7 cellular contexts compared by ENCODE assay signal in genomic region chr12:56129210-56129691, GRCh38. TPM values are rescaled to one million over a fixed set of nuclear protein-coding genes. Genes with fewer than 3 reads are reported as not detected.
A peak's percentile ranks its signal among the peaks of the same experiment; 100 is the strongest.
DNase-seq lines count a peak whose midpoint lies in the region; ATAC-seq and TF ChIP-seq lines count a peak whose summit lies in the region.

No MANE protein-coding gene starts in this region.

- H3K27ac Mint-ChIP-seq in activated naive CD8-positive, alpha-beta T cell treated with anti-CD3 and anti-CD28 coated beads, Interleukin-2, amount 50 U/mL, for 24 hours, result peak overlapping the region; percentile 90

- no peak for TF ChIP-seq CTCF in SU-DHL-6 (IDR thresholded peaks at IDR 0.05; ENCODE audit: insufficient read depth, low read length, poor library complexity, severe bottlenecking)
- no peak for TF ChIP-seq CTCF in right atrium auricular region (IDR thresholded peaks at IDR 0.05)

- H3K4me1 ChIP-seq in right atrium auricular region, result peaks cover 0 to 40% of the 10 kb centered on the region in 2 donors

- peaks cover 15% of the 10 kb centered on the region; the same call in 1 of the 2 replicates for H3K79me2 ChIP-seq in SU-DHL-6 (ENCODE audit: insufficient read depth, low read length)

- H3K4me2 ChIP-seq in SU-DHL-6 (ENCODE audit: low read depth, low read length, poor library complexity, severe bottlenecking), result peak overlapping the region; percentile 91

- ATAC-seq in GM18505 (IDR thresholded peaks at IDR 0.05; ENCODE audit: unreplicated experiment) (peak; percentile 35), HG03432 (IDR thresholded peaks at IDR 0.05; ENCODE audit: unreplicated experiment) (peak; percentile 38), sciatic nerve (peak; percentile 41)
- peak; percentile 34 for ATAC-seq in activated naive CD8-positive, alpha-beta T cell treated with anti-CD3 and anti-CD28 coated beads, Interleukin-2, amount 50 U/mL, for 24 hours

- H3K27me3 ChIP-seq in SU-DHL-6 (ENCODE audit: low read length), result no peaks in the 10 kb centered on the region
- H3K27me3 ChIP-seq in right atrium auricular region, result no peaks in the 10 kb centered on the region

- H4K20me1 ChIP-seq in SU-DHL-6 (ENCODE audit: low read depth, low read length), result no peaks in the 10 kb centered on the region

- no peaks in the 10 kb centered on the region for H3K9me3 Mint-ChIP-seq in activated naive CD8-positive, alpha-beta T cell treated with anti-CD3 and anti-CD28 coated beads, Interleukin-2, amount 50 U/mL, for 24 hours

- H3K9me3 ChIP-seq in SU-DHL-6 (ENCODE audit: insufficient read depth, low read length) (no peaks in the 10 kb centered on the region), right atrium auricular region (no peaks in the 10 kb centered on the region)

- peak overlapping the region; percentile 87 for H3K9ac ChIP-seq in SU-DHL-6 (ENCODE audit: low read length)

- H3K36me3 ChIP-seq in SU-DHL-6 (ENCODE audit: low read length) (no peaks in the 10 kb centered on the region), right atrium auricular region (peaks cover 30% of the 10 kb centered on the region)

- H3K36me3 Mint-ChIP-seq in activated naive CD8-positive, alpha-beta T cell treated with anti-CD3 and anti-CD28 coated beads, Interleukin-2, amount 50 U/mL, for 24 hours (ENCODE audit: low read depth), result peaks cover 49% of the 10 kb centered on the region

- intact Hi-C loops in sciatic nerve (cut with DNase I), result no loop called here

- peak overlapping the region; percentile 93 for H3K4me3 Mint-ChIP-seq in activated naive CD8-positive, alpha-beta T cell treated with anti-CD3 and anti-CD28 coated beads, Interleukin-2, amount 50 U/mL, for 24 hours

- TF ChIP-seq POLR2A in GM18505 (IDR thresholded peaks at IDR 0.05; ENCODE audit: borderline replicate concordance, extremely low read depth, insufficient read depth, insufficient read length), result peak; percentile 65

- peaks cover 65% of the 10 kb centered on the region for H3K4me1 Mint-ChIP-seq in activated naive CD8-positive, alpha-beta T cell treated with anti-CD3 and anti-CD28 coated beads, Interleukin-2, amount 50 U/mL, for 24 hours

- peak overlapping the region; percentile 17 for H2AFZ ChIP-seq in SU-DHL-6 (ENCODE audit: low read depth, low read length, severe bottlenecking)

- H3F3A ChIP-seq in SU-DHL-6 (ENCODE audit: insufficient read depth), result peaks cover 23% of the 10 kb centered on the region

- H3K27me3 Mint-ChIP-seq in activated naive CD8-positive, alpha-beta T cell treated with anti-CD3 and anti-CD28 coated beads, Interleukin-2, amount 50 U/mL, for 24 hours, result no peaks in the 10 kb centered on the region

- peak overlapping the region; percentile 80 for H3K4me3 ChIP-seq in SU-DHL-6 (ENCODE audit: insufficient read depth, low read length, poor library complexity, severe bottlenecking)
- H3K4me3 ChIP-seq in right atrium auricular region, result peak overlapping the region; percentile 67 to 77

- H3K27ac ChIP-seq in SU-DHL-6 (ENCODE audit: low read depth, low read length) (peak overlapping the region; percentile 61), right atrium auricular region (peak overlapping the region; percentile 90)

- H3K9me2 ChIP-seq in SU-DHL-6 (replicated peaks; ENCODE audit: insufficient read depth, low read length), result no peaks in the 10 kb centered on the region

- DNase-seq in activated naive CD8-positive, alpha-beta T cell treated with anti-CD3 and anti-CD28 coated beads, Interleukin-2, amount 50 U/mL, for 24 hours, result peak; percentile 81
- DNase-seq in right atrium auricular region (ENCODE audit: low spot score) (peak; percentile 74), sciatic nerve (ENCODE audit: low spot score) (peak; percentile 76), NCI-H774 (lab: John Stamatoyannopoulos, UW) (no peak)

RNA-seq across cellular contexts. Expression of gene ESYT1, which starts 1.2 kb away (rescaled TPM):
- total RNA-seq in right atrium auricular region, result 10 to 100 TPM; 25.4 to 74.0 TPM
- total RNA-seq in sciatic nerve, result 85.9 TPM

RNA-seq across cellular contexts. Expression of gene ZC3H10, which starts 11.2 kb away (rescaled TPM):
- 1 to 10 TPM; 2.1 to 2.9 TPM for total RNA-seq in right atrium auricular region
- 9.0 TPM for total RNA-seq in sciatic nerve

RNA-seq across cellular contexts. Expression of gene RPL41, which starts 12.8 kb away (rescaled TPM):
- total RNA-seq in right atrium auricular region (1,000 to 10,000 TPM in 1 of 2 donors, 100 to 1,000 TPM in 1; 606 to 2,188 TPM), sciatic nerve (2,818 TPM)

RNA-seq across cellular contexts. Expression of gene MYL6B, which starts 23.1 kb away (rescaled TPM):
- total RNA-seq in right atrium auricular region, result 10 to 100 TPM; 36.1 to 55.1 TPM
- 40.0 TPM for total RNA-seq in sciatic nerve

RNA-seq across cellular contexts. Expression of gene PA2G4, which starts 24.9 kb away (rescaled TPM):
- total RNA-seq in right atrium auricular region (100 to 1,000 TPM in 1 of 2 donors, 10 to 100 TPM in 1; 91.4 to 116 TPM), sciatic nerve (79.6 TPM)
